8 cellular contexts compared by ENCODE assay signal in genomic region chr3:93979850-93980677, GRCh38. TPM values are rescaled to one million over a fixed set of nuclear protein-coding genes. Genes with fewer than 3 reads are reported as not detected.
DNase-seq lines count a peak whose midpoint lies in the region; TF ChIP-seq lines count a peak whose summit lies in the region.

TSS of gene ARL13B (plus strand) at chr3:93980155. CDS start at chr3:93980424, 269 bp downstream.

- no peaks in the 10 kb centered on the region for H3K27me3 ChIP-seq in effector memory CD4-positive, alpha-beta T cell (replicated peaks; ENCODE audit: control insufficient read depth, insufficient read depth, low read length, poor library complexity, severe bottlenecking)

- peak within 1 kb of the TSS; percentile 98 for H3K4me3 ChIP-seq in effector memory CD4-positive, alpha-beta T cell (ENCODE audit: insufficient read depth, low read depth, low read length, poor library complexity, severe bottlenecking)

- no peak for TF ChIP-seq CTCF in GM20000 (IDR thresholded peaks at IDR 0.05; ENCODE audit: extremely low read depth, missing control alignments)

- no peaks in the 10 kb centered on the region for H3K4me1 ChIP-seq in effector memory CD4-positive, alpha-beta T cell (ENCODE audit: control insufficient read depth, insufficient read depth, low read length, poor library complexity, severe bottlenecking)

- H3K9me3 ChIP-seq in effector memory CD4-positive, alpha-beta T cell (ENCODE audit: control insufficient read depth, low read length), result no peaks in the 10 kb centered on the region

- DNase-seq in CMK (ENCODE audit: low read depth), result peak; percentile 83
- DNase-seq in GM20000 (ENCODE audit: low spot score), result peak; percentile 94
- DNase-seq in HT-29 (ENCODE audit: low spot score), result peak; percentile 100
- DNase-seq in NOMO-1 (lab: John Stamatoyannopoulos, UW; ENCODE audit: unreplicated experiment in 2 of 2), result peak; percentile 96 to 98
- DNase-seq in activated CD8-positive, alpha-beta memory T cell treated with anti-CD3 and anti-CD28 coated beads for 4 hours (ENCODE audit: low read depth in 2 of 2), result peak; percentile 78 to 93
- peak; percentile 88 to 94 (median 91) for DNase-seq in effector memory CD4-positive, alpha-beta T cell
- DNase-seq in medulla oblongata (ENCODE audit: extremely low spot score), result peak; percentile 100
- DNase-seq in stimulated activated CD8-positive, alpha-beta memory T cell treated with anti-CD3 and anti-CD28 coated beads, Interleukin-12 subunit alpha, Interleukin-12 subunit beta, amount 100 ng/mL, for 1 hour (ENCODE audit: low read depth), result peak; percentile 91

- no peaks in the 10 kb centered on the region for H3K36me3 ChIP-seq in effector memory CD4-positive, alpha-beta T cell (ENCODE audit: control insufficient read depth, insufficient read depth, low read length)

- H3K27ac ChIP-seq in effector memory CD4-positive, alpha-beta T cell (ENCODE audit: insufficient read depth, low read length, poor library complexity, severe bottlenecking), result peak within 1 kb of the TSS; percentile 93

RNA-seq across cellular contexts. Expression of gene ARL13B, which starts in this region (rescaled TPM):
- 11.7 and 13.1 TPM in 2 replicates for total RNA-seq in HT-29 (2014; rRNA removed; shearing (Covaris generic))

Comparison
In these comparisons a context has a peak if more than half of its experiments do, and no peak if none do; other contexts are left out.
1. Peak in every context shown above with its lines: DNase-seq, H3K4me3 ChIP-seq and H3K27ac ChIP-seq.